Comparison of ENCODE assay signal across 1 cellular context in the genomic region with DNA sequence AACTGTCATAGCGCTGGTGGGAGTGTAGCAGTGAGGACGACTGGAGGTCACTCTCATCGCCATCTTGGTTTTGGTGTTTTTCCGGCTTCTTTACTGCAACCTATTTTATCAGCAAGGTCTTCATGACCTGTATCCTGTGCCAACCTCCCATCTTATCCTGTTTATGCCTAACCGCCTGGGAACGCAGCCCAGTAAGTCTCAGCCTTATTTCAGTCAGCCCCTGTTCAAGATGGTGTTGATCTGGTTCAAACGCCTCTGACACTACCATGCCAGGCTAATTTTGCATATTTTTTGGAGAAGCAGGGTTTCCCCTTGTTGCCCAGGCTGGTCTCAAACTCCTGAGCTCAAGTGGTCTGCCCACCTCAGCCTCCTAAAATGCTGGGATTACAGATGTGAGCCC.
TF ChIP-seq lines count a peak whose summit lies in the region.

No MANE protein-coding gene starts in this region.

TF ChIP-seq in endothelial cell of umbilical vein, 7 proteins besides CTCF, POLR2A, EP300 and RAD21 (continued from another document):
- no peak for TF ChIP-seq FOS (IDR thresholded peaks at IDR 0.05; ENCODE audit: borderline replicate concordance, insufficient read depth, low read length)
